In genomic region chr7:114649689-114650088, GRCh38 we compare ENCODE assay signal across 20 cellular contexts.
"Had no signal": no experiment of that assay in that cellular context is flagged by ENCODE, and none has a peak within 500 bp of the region (broad histone marks: within the 10 kb centered on the region; RNA-seq: fewer than 3 reads in every experiment).

No MANE protein-coding gene starts in this region.

- H3K4me1 Mint-ChIP-seq: naive thymus-derived CD4-positive, alpha-beta T cell; stimulated activated naive B cell treated with anti-CD40 and anti-IgM and Interleukin-4, amounts not matched to agents 10 μg/mL and 1 μg/mL and 100 μg/mL, for 72 hours; stimulated activated naive CD8-positive, alpha-beta T cell treated with anti-CD3 and anti-CD28 coated beads, Interleukin-15, amount 100 ng/mL, for 72 hours had no signal

- DNase-seq: effector CD4-positive, alpha-beta T cell; foreskin melanocyte; head of caudate nucleus; kidney glomerular epithelial cell; naive thymus-derived CD4-positive, alpha-beta T cell; nephron progenitor cell; psoas muscle; retina; right lobe of liver; spleen; stimulated activated CD4-positive, alpha-beta T cell treated with anti-CD3 and anti-CD28 coated beads, Interleukin-2, amount 100 ng/mL, for 24 hours; stimulated activated CD4-positive, alpha-beta T cell treated with anti-CD3 and anti-CD28 coated beads, Interleukin-4, amount 100 ng/mL, for 4 hours; stimulated activated naive B cell treated with anti-CD40 and anti-IgM and Interleukin-4, amounts not matched to agents 10 μg/mL and 1 μg/mL and 100 μg/mL, for 72 hours; stimulated activated naive CD8-positive, alpha-beta T cell treated with anti-CD3 and anti-CD28 coated beads, Interleukin-15, amount 100 ng/mL, for 72 hours; testis; upper lobe of right lung had no signal

- H3K27me3 ChIP-seq: hepatocyte, neutrophil, right lobe of liver, spleen, testis, tibial nerve, upper lobe of right lung, vagina had no signal

- H3K9me3 Mint-ChIP-seq: naive thymus-derived CD4-positive, alpha-beta T cell; nephron progenitor cell; stimulated activated naive B cell treated with anti-CD40 and anti-IgM and Interleukin-4, amounts not matched to agents 10 μg/mL and 1 μg/mL and 100 μg/mL, for 72 hours; stimulated activated naive CD8-positive, alpha-beta T cell treated with anti-CD3 and anti-CD28 coated beads, Interleukin-15, amount 100 ng/mL, for 72 hours had no signal

- H3K4me1 ChIP-seq: psoas muscle, right lobe of liver, spleen, testis, tibial nerve, upper lobe of right lung, vagina had no signal

- H3K9me3 ChIP-seq: neutrophil, psoas muscle, right lobe of liver, spleen, testis, tibial nerve, upper lobe of right lung, vagina had no signal

- H3K36me3 ChIP-seq: neutrophil, right lobe of liver, spleen, tibial nerve, upper lobe of right lung, vagina had no signal

- H3K27ac Mint-ChIP-seq: naive thymus-derived CD4-positive, alpha-beta T cell; nephron progenitor cell; stimulated activated naive B cell treated with anti-CD40 and anti-IgM and Interleukin-4, amounts not matched to agents 10 μg/mL and 1 μg/mL and 100 μg/mL, for 72 hours; stimulated activated naive CD8-positive, alpha-beta T cell treated with anti-CD3 and anti-CD28 coated beads, Interleukin-15, amount 100 ng/mL, for 72 hours had no signal

- H3K4me3 Mint-ChIP-seq: naive thymus-derived CD4-positive, alpha-beta T cell; nephron progenitor cell; stimulated activated naive B cell treated with anti-CD40 and anti-IgM and Interleukin-4, amounts not matched to agents 10 μg/mL and 1 μg/mL and 100 μg/mL, for 72 hours; stimulated activated naive CD8-positive, alpha-beta T cell treated with anti-CD3 and anti-CD28 coated beads, Interleukin-15, amount 100 ng/mL, for 72 hours had no signal

- H3K36me3 Mint-ChIP-seq: naive thymus-derived CD4-positive, alpha-beta T cell; stimulated activated naive B cell treated with anti-CD40 and anti-IgM and Interleukin-4, amounts not matched to agents 10 μg/mL and 1 μg/mL and 100 μg/mL, for 72 hours had no signal

- H3K27me3 Mint-ChIP-seq: stimulated activated naive B cell treated with anti-CD40 and anti-IgM and Interleukin-4, amounts not matched to agents 10 μg/mL and 1 μg/mL and 100 μg/mL, for 72 hours; stimulated activated naive CD8-positive, alpha-beta T cell treated with anti-CD3 and anti-CD28 coated beads, Interleukin-15, amount 100 ng/mL, for 72 hours had no signal

- H3K27ac ChIP-seq: hepatocyte, neutrophil, psoas muscle, right lobe of liver, spleen, testis, tibial nerve, upper lobe of right lung, vagina had no signal

- H3K4me3 ChIP-seq: hepatocyte, psoas muscle, right lobe of liver, spleen, testis, tibial nerve, upper lobe of right lung, vagina had no signal
